ENCODE assay signal across 16 cellular contexts in genomic region chr16:80751167-80751566, GRCh38. TPM values are rescaled to one million over a fixed set of nuclear protein-coding genes. Genes with fewer than 3 reads are reported as not detected.
DNase-seq lines count a peak whose midpoint lies in the region; ATAC-seq lines count a peak whose summit lies in the region.
"Had no signal": no experiment of that assay in that cellular context is flagged by ENCODE, and none has a peak within 500 bp of the region (broad histone marks: within the 10 kb centered on the region; RNA-seq: fewer than 3 reads in every experiment).

No MANE protein-coding gene starts in this region.

- no peaks in the 10 kb centered on the region for H3K9me3 ChIP-seq in MG63
- H3K9me3 ChIP-seq: uterus had no signal

- no peak overlapping the region for H3K4me3 ChIP-seq in MG63
- H3K4me3 ChIP-seq: uterus had no signal

- intact Hi-C loops in activated CD4-positive, alpha-beta T cell treated with anti-CD3 and anti-CD28 coated beads, Interleukin-2, amount 10 ng/mL, durations not matched to agents 24 days and 14 days (cut with micrococcal nuclease) = no loop called here

- no peaks in the 10 kb centered on the region for H3K27me3 Mint-ChIP-seq in activated CD4-positive, alpha-beta T cell treated with anti-CD3 and anti-CD28 coated beads, Interleukin-2, amount 10 ng/mL, durations not matched to agents 24 days and 14 days
- H3K27me3 Mint-ChIP-seq: IgD-negative memory B cell had no signal

- peaks cover 5% of the 10 kb centered on the region for H3K36me3 Mint-ChIP-seq in activated CD4-positive, alpha-beta T cell treated with anti-CD3 and anti-CD28 coated beads, Interleukin-2, amount 10 ng/mL, durations not matched to agents 24 days and 14 days (ENCODE audit: low read depth)

- H3K4me1 Mint-ChIP-seq in activated CD4-positive, alpha-beta T cell treated with anti-CD3 and anti-CD28 coated beads, Interleukin-2, amount 10 ng/mL, durations not matched to agents 24 days and 14 days = peaks cover 30% of the 10 kb centered on the region

- no peak for DNase-seq in activated CD4-positive, alpha-beta T cell treated with anti-CD3 and anti-CD28 coated beads, Interleukin-2, amount 10 ng/mL, durations not matched to agents 24 days and 14 days
- no peak for DNase-seq in activated CD4-positive, alpha-beta T cell treated with anti-CD3 and anti-CD28 coated beads for 1 hour
- DNase-seq in MG63 = peak; percentile 2
- peak; percentile 90 for DNase-seq in fibroblast of peridontal ligament (ENCODE audit: extremely low read depth)
- peak; percentile 54 for DNase-seq in pons (ENCODE audit: low spot score)
- no peak for DNase-seq in T1000 (lab: John Stamatoyannopoulos, UW)
- no peak for DNase-seq in stimulated activated naive CD4-positive, alpha-beta T cell treated with Interleukin-2 at 50 U/mL for 16 hours (lab: John Stamatoyannopoulos, UW)
- DNase-seq: ACHN; activated CD4-positive, alpha-beta T cell treated with anti-CD3 and anti-CD28 coated beads, Interleukin-2, amount 50 U/mL, for 1 hour; activated effector memory CD4-positive, alpha-beta T cell treated with anti-CD3 and anti-CD28 coated beads, Interleukin-2, amount 50 U/mL, for 16 hours; cerebellar nuclear complex; foreskin melanocyte; NCI-H1694 treated with DMSO at 0.1 percent for 48 hours; uterus had no signal

- H3K27me3 ChIP-seq in MG63 = no peaks in the 10 kb centered on the region
- H3K27me3 ChIP-seq: uterus had no signal

- H3K27ac Mint-ChIP-seq in activated CD4-positive, alpha-beta T cell treated with anti-CD3 and anti-CD28 coated beads, Interleukin-2, amount 10 ng/mL, durations not matched to agents 24 days and 14 days = peak overlapping the region; percentile 5

- H3K4me3 Mint-ChIP-seq in activated CD4-positive, alpha-beta T cell treated with anti-CD3 and anti-CD28 coated beads, Interleukin-2, amount 10 ng/mL, durations not matched to agents 24 days and 14 days = no peak overlapping the region
- H3K4me3 Mint-ChIP-seq: IgD-negative memory B cell had no signal

- no peaks in the 10 kb centered on the region for H3K9me3 Mint-ChIP-seq in activated CD4-positive, alpha-beta T cell treated with anti-CD3 and anti-CD28 coated beads, Interleukin-2, amount 10 ng/mL, durations not matched to agents 24 days and 14 days
- H3K9me3 Mint-ChIP-seq: IgD-negative memory B cell had no signal

- no peaks in the 10 kb centered on the region for H3K36me3 ChIP-seq in MG63
- H3K36me3 ChIP-seq: uterus had no signal

- ATAC-seq in HG03432 (IDR thresholded peaks at IDR 0.05; ENCODE audit: unreplicated experiment) = no peak

RNA-seq across cellular contexts. Expression of gene CDYL2, which starts 53.2 kb away (rescaled TPM):
- 63.3 and 66.9 TPM in 2 replicates for total RNA-seq in activated CD4-positive, alpha-beta T cell treated with anti-CD3 and anti-CD28 coated beads, Interleukin-2, amount 10 ng/mL, durations not matched to agents 24 days and 14 days
- total RNA-seq in MG63 (2014; rRNA removed; shearing (Covaris generic); ENCODE audit: low replicate concordance) = 0.05 and 0.56 TPM in 2 replicates

Comparison
In these comparisons a context has a peak if more than half of its experiments do, and no peak if none do; other contexts are left out.
1. DNase-seq: peak in MG63 (single experiment), fibroblast of peridontal ligament (single experiment) and pons (single experiment); none in activated CD4-positive, alpha-beta T cell treated with anti-CD3 and anti-CD28 coated beads, Interleukin-2, amount 10 ng/mL, durations not matched to agents 24 days and 14 days (single experiment), activated CD4-positive, alpha-beta T cell treated with anti-CD3 and anti-CD28 coated beads for 1 hour (single experiment), T1000 (single experiment) and stimulated activated naive CD4-positive, alpha-beta T cell treated with Interleukin-2 at 50 U/mL for 16 hours (single experiment).
2. RNA of gene CDYL2, which starts 53.2 kb away (total RNA-seq): 63.3 to 66.9 TPM in activated CD4-positive, alpha-beta T cell treated with anti-CD3 and anti-CD28 coated beads, Interleukin-2, amount 10 ng/mL, durations not matched to agents 24 days and 14 days; 0.05 to 0.56 TPM in MG63; every median in the first group is over 10 times any median in the second.